ENCODE assay signal across 12 cellular contexts in the genomic region with DNA sequence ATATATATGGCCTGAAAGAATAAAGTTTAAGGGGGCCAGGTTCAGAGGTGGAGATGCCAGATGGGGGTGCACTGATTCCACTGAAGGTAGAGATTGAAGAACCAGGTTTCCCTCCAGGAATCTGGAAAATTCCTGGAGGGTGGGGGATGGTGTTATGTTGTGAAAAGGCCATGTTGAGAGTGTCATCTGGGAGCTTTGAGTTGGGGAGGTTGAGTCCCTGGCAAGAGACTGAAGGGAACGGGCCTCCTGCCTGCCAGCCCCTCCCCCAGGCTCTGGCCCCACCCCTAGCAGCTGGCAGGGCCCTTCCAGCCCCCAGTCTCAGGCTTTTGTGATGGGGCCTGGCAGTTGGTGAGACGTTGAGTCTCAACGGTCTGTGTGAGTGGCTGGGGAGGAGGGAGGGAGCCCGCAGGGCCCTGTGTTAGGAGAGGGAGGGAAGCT. TPM values are rescaled to one million over a fixed set of nuclear protein-coding genes. Genes with fewer than 3 reads are reported as not detected.
DNase-seq lines count a peak whose midpoint lies in the region; ATAC-seq and TF ChIP-seq lines count a peak whose summit lies in the region.
"Had no signal": no experiment of that assay in that cellular context is flagged by ENCODE, and none has a peak within 500 bp of the region (broad histone marks: within the 10 kb centered on the region; RNA-seq: fewer than 3 reads in every experiment).

No MANE protein-coding gene starts in this region.

- H2BK12ac ChIP-seq in trophoblast cell (ENCODE audit: low read length) = peak overlapping the region; percentile 33

- ATAC-seq in GM21390 (IDR thresholded peaks at IDR 0.05; ENCODE audit: unreplicated experiment) = no peak

- H3K9me3 Mint-ChIP-seq in endothelial cell (ENCODE audit: unreplicated experiment) = no peaks in the 10 kb centered on the region
- H3K9me3 Mint-ChIP-seq: T-helper 2 cell treated with Interferon-gamma antibody and Interleukin-4, amounts not matched to agents 5 μg/mL and 100 μg/mL, for 36 hours had no signal

- peak; percentile 33 for TF ChIP-seq CTCF in endothelial cell (IDR thresholded peaks at IDR 0.05; ENCODE audit: unreplicated experiment)

- peak overlapping the region; percentile 69 for H2BK120ac ChIP-seq in trophoblast cell (ENCODE audit: insufficient read depth, low read length, poor library complexity)

- no peak overlapping the region for H4K12ac ChIP-seq in trophoblast cell (ENCODE audit: low read depth, low read length)

- H3K27ac ChIP-seq in trophoblast cell (ENCODE audit: low read depth, low read length) = no peak overlapping the region
- H3K27ac ChIP-seq: brain microvascular endothelial cell, GM23248 had no signal

- peaks cover 31% of the 10 kb centered on the region for H3K27me3 Mint-ChIP-seq in endothelial cell (ENCODE audit: unreplicated experiment)

- peak overlapping the region; percentile 45 for H4K8ac ChIP-seq in trophoblast cell (ENCODE audit: low read depth, low read length)

- peak overlapping the region; percentile 56 for H2AK5ac ChIP-seq in trophoblast cell (ENCODE audit: low read length)

- peak overlapping the region; percentile 80 for H4K91ac ChIP-seq in trophoblast cell (ENCODE audit: low read depth, low read length)

- no peak overlapping the region for H2AFZ ChIP-seq in trophoblast cell (ENCODE audit: insufficient read depth, low read length, poor library complexity)
- H2AFZ ChIP-seq: GM23248 had no signal

- peak overlapping the region; percentile 70 for H3K4ac ChIP-seq in trophoblast cell (ENCODE audit: low read depth, low read length)

- no peak overlapping the region for H3K9ac ChIP-seq in trophoblast cell (ENCODE audit: low read length)
- H3K9ac ChIP-seq: GM23248 had no signal

- H3K4me3 ChIP-seq in H7 (ENCODE audit: insufficient read depth, low read depth, low read length) = no peak overlapping the region
- no peak overlapping the region for H3K4me3 ChIP-seq in trophoblast cell (ENCODE audit: low read depth, low read length)
- H3K4me3 ChIP-seq: GM23248 had no signal

- H3K4me1 ChIP-seq in trophoblast cell (ENCODE audit: control insufficient read depth in 1 of 2, insufficient read depth in 2 of 2, low read length in 2 of 2) = peaks cover 40 to 53% of the 10 kb centered on the region in 2 experiments

- peaks cover 3% of the 10 kb centered on the region for H3K9me3 ChIP-seq in trophoblast cell (ENCODE audit: insufficient read depth, low read depth, low read length)

- peaks cover 10% of the 10 kb centered on the region for H3K36me3 Mint-ChIP-seq in endothelial cell (ENCODE audit: low read depth, unreplicated experiment)

- H3K23ac ChIP-seq in trophoblast cell (ENCODE audit: low read length) = no peak overlapping the region

- no peaks in the 10 kb centered on the region; the same call in 1 of the 2 replicates for H3K36me3 ChIP-seq in H7 (replicated peaks; ENCODE audit: control insufficient read depth, insufficient read depth, low read length)
- H3K36me3 ChIP-seq in trophoblast cell (ENCODE audit: control insufficient read depth in 1 of 2, insufficient read depth in 2 of 2, low read length in 2 of 2) = no peaks in the 10 kb centered on the region
- H3K36me3 ChIP-seq: brain microvascular endothelial cell had no signal

- peaks cover 30% of the 10 kb centered on the region for H3K79me1 ChIP-seq in trophoblast cell (ENCODE audit: low read length)

- H3K79me2 ChIP-seq in trophoblast cell (ENCODE audit: control insufficient read depth, insufficient read depth, low read length, poor library complexity) = peaks cover 16% of the 10 kb centered on the region

- H3K27me3 ChIP-seq in H7 (ENCODE audit: control insufficient read depth, insufficient read depth, low read length) = peaks cover 34% of the 10 kb centered on the region
- H3K27me3 ChIP-seq in trophoblast cell (ENCODE audit: insufficient read depth, low read length) = no peaks in the 10 kb centered on the region

- peaks cover 19% of the 10 kb centered on the region for H3K4me1 Mint-ChIP-seq in endothelial cell (ENCODE audit: unreplicated experiment)

- no CpG with 5 or more reads among the region's 4 CpGs for WGBS in trophoblast cell (ENCODE audit: extremely low coverage, insufficient coverage, insufficient read length)

- H3K4me3 Mint-ChIP-seq in endothelial cell (ENCODE audit: unreplicated experiment) = no peak overlapping the region
- H3K4me3 Mint-ChIP-seq: T-helper 2 cell treated with Interferon-gamma antibody and Interleukin-4, amounts not matched to agents 5 μg/mL and 100 μg/mL, for 36 hours had no signal

- H3K27ac Mint-ChIP-seq in endothelial cell (ENCODE audit: unreplicated experiment) = no peak overlapping the region
- H3K27ac Mint-ChIP-seq: T-helper 2 cell treated with Interferon-gamma antibody and Interleukin-4, amounts not matched to agents 5 μg/mL and 100 μg/mL, for 36 hours had no signal

- DNase-seq in H7 (peak; percentile 86), NCI-H524 treated with DMSO at 0.1 percent for 48 hours (lab: John Stamatoyannopoulos, UW) (peak; percentile 37), endothelial cell (ENCODE audit: low spot score) (peak; percentile 36), trophoblast cell (no peak), hypothalamus (lab: John Stamatoyannopoulos, UW) (no peak)
- DNase-seq in stimulated activated CD4-positive, alpha-beta T cell treated with anti-CD3 and anti-CD28 coated beads, Interleukin-12 subunit alpha, Interleukin-12 subunit beta, amount 100 ng/mL, for 4 hours = no peak
- DNase-seq: activated T-cell treated with anti-CD3 and anti-CD28 coated beads for 4 hours, brain microvascular endothelial cell, GM23248, Kasumi-1 had no signal

- H3K18ac ChIP-seq in trophoblast cell (ENCODE audit: low read length) = no peak overlapping the region

- no peak overlapping the region for H3K4me2 ChIP-seq in trophoblast cell (ENCODE audit: low read length)

- H3K14ac ChIP-seq in trophoblast cell (ENCODE audit: low read length) = no peak overlapping the region

- no peak overlapping the region for H2BK5ac ChIP-seq in trophoblast cell (ENCODE audit: low read depth, low read length, poor library complexity)

RNA-seq across cellular contexts. Expression of gene PTPRU, which starts 4.1 kb away (rescaled TPM):
- 24.6 and 28.6 TPM in 2 replicates for total RNA-seq in H7 (2014; rRNA removed; shearing (Covaris generic))
- 19.0 TPM for total RNA-seq in endothelial cell (ENCODE audit: unreplicated experiment)
- 33.5 and 35.1 TPM in 2 replicates for polyA plus RNA-seq in trophoblast cell (2013)

RNA-seq across cellular contexts. Expression of gene MECR, which starts 9.7 kb away (rescaled TPM):
- 62.1 and 71.1 TPM in 2 replicates for total RNA-seq in H7 (2014; rRNA removed; shearing (Covaris generic))
- total RNA-seq in endothelial cell (ENCODE audit: unreplicated experiment) = 20.2 TPM
- 17.6 and 18.9 TPM in 2 replicates for polyA plus RNA-seq in trophoblast cell (2013)

RNA-seq across cellular contexts. Expression of gene SRSF4, which starts 58.7 kb away (rescaled TPM):
- total RNA-seq in H7 (2014; rRNA removed; shearing (Covaris generic)) = 62.5 and 76.6 TPM in 2 replicates
- total RNA-seq in endothelial cell (ENCODE audit: unreplicated experiment) = 68.6 TPM
- 84.2 and 87.4 TPM in 2 replicates for polyA plus RNA-seq in trophoblast cell (2013)

Comparison
In these comparisons a context has a peak if more than half of its experiments do, and no peak if none do; other contexts are left out.
1. DNase-seq: peak in H7 (single experiment), NCI-H524 treated with DMSO at 0.1 percent for 48 hours (single experiment) and endothelial cell (single experiment); none in trophoblast cell (0 of 2), stimulated activated CD4-positive, alpha-beta T cell treated with anti-CD3 and anti-CD28 coated beads, Interleukin-12 subunit alpha, Interleukin-12 subunit beta, amount 100 ng/mL, for 4 hours (single experiment) and hypothalamus (0 of 51).